In the genomic region with DNA sequence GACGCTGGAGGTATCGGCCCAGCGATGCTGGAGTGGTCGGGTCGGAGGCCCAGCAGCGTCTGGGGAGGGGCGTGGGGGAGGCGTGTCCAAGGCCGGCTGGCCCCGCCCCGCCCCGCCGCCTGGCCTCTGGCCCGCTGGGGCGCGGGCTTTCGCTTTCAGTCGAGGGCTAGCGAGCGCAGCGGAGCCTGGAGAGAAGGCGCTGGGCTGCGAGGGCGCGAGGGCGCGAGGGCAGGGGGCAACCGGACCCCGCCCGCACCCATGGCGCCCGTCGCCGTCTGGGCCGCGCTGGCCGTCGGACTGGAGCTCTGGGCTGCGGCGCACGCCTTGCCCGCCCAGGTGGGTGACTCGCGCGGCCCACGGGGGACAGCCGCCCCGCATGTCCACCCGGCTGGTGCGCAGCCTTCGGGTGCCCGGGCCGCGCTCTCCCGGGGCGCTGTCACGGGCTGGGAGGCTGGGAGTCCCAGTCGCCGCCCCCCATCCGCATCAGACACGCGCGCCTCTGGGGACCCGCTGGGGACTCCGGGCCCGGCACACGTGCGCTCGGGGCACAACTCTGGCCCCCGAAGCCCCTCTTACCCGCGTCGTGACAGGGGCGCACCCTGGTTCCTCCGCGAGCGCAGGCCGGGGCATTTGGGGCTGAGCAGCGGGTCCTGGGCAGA, we compare ENCODE assay signal across 8 cellular contexts. TPM values are rescaled to one million over a fixed set of nuclear protein-coding genes. Genes with fewer than 3 reads are reported as not detected.
A peak's percentile ranks its signal among the peaks of the same experiment; 100 is the strongest.
DNase-seq lines count a peak whose midpoint lies in the region; TF ChIP-seq lines count a peak whose summit lies in the region.

A gene (plus strand): TSS at position 158 of the 659 bp plus-strand sequence. CDS start 101 bp downstream, at position 259.

- no peak for TF ChIP-seq RAD21 in Ishikawa (IDR thresholded peaks at IDR 0.05; ENCODE audit: low read depth)

- H3K4me1 Mint-ChIP-seq in activated CD4-positive, alpha-beta T cell treated with anti-CD3 and anti-CD28 coated beads, Interleukin-2, amount 10 ng/mL, durations not matched to agents 7 days and 5 days: peaks cover 79% of the 10 kb centered on the region

- H3K9me3 Mint-ChIP-seq in activated CD4-positive, alpha-beta T cell treated with anti-CD3 and anti-CD28 coated beads, Interleukin-2, amount 10 ng/mL, durations not matched to agents 7 days and 5 days: no peaks in the 10 kb centered on the region

- POLR2A ChIA-PET in activated CD4-positive, alpha-beta T cell treated with anti-CD3 and anti-CD28 coated beads, Interleukin-2, amount 10 ng/mL, durations not matched to agents 7 days and 5 days (lab: Charles Lee): no interaction called here

- TF ChIP-seq EP300 in Ishikawa (IDR thresholded peaks at IDR 0.05; ENCODE audit: borderline replicate concordance): no peak

- DNase-seq in Ammon's horn (ENCODE audit: low spot score) (peak; percentile 51), GM19238 (ENCODE audit: insufficient read length, low spot score) (peak; percentile 88), dermis microvascular lymphatic vessel endothelial cell (ENCODE audit: low read depth in 2 of 2) (peak in 1 of 2 donors; percentile 68), lung microvascular endothelial cell (ENCODE audit: low read depth in 2 of 2) (peak; percentile 61 to 73), NCI-H2081 treated with DMSO at 0.1 percent for 48 hours (lab: John Stamatoyannopoulos, UW) (no peak)
- DNase-seq in activated CD4-positive, alpha-beta T cell treated with anti-CD3 and anti-CD28 coated beads, Interleukin-2, amount 10 ng/mL, durations not matched to agents 7 days and 5 days: peak; percentile 70
- peak; percentile 63 for DNase-seq in stimulated activated CD8-positive, alpha-beta memory T cell treated with anti-CD3 and anti-CD28 coated beads, Interleukin-4, amount 100 ng/mL, for 24 hours (ENCODE audit: low read depth)

- CTCF ChIA-PET in activated CD4-positive, alpha-beta T cell treated with anti-CD3 and anti-CD28 coated beads, Interleukin-2, amount 10 ng/mL, durations not matched to agents 7 days and 5 days (lab: Charles Lee): interaction anchor here (0.6 to 3.0 kb wide), 5 partner anchors 10 to 144 kb away, joined by 3 to 15 read pairs (median 5); no protein-coding TSS in a partner anchor

- H3K27me3 Mint-ChIP-seq in activated CD4-positive, alpha-beta T cell treated with anti-CD3 and anti-CD28 coated beads, Interleukin-2, amount 10 ng/mL, durations not matched to agents 7 days and 5 days: no peaks in the 10 kb centered on the region

- peaks cover 37% of the 10 kb centered on the region for H3K36me3 Mint-ChIP-seq in activated CD4-positive, alpha-beta T cell treated with anti-CD3 and anti-CD28 coated beads, Interleukin-2, amount 10 ng/mL, durations not matched to agents 7 days and 5 days (ENCODE audit: low read depth)

- H3K4me3 Mint-ChIP-seq in activated CD4-positive, alpha-beta T cell treated with anti-CD3 and anti-CD28 coated beads, Interleukin-2, amount 10 ng/mL, durations not matched to agents 7 days and 5 days: peak within 1 kb of the TSS; percentile 99

- H3K27ac Mint-ChIP-seq in activated CD4-positive, alpha-beta T cell treated with anti-CD3 and anti-CD28 coated beads, Interleukin-2, amount 10 ng/mL, durations not matched to agents 7 days and 5 days: peak within 1 kb of the TSS; percentile 95

TF ChIP-seq in Ishikawa, 13 proteins besides CTCF, POLR2A, EP300 and RAD21:
- TF ChIP-seq, protein P1, sequence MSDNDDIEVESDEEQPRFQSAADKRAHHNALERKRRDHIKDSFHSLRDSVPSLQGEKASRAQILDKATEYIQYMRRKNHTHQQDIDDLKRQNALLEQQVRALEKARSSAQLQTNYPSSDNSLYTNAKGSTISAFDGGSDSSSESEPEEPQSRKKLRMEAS (IDR thresholded peaks at IDR 0.05): peak; percentile 76
- TF ChIP-seq TCF12 (IDR thresholded peaks at IDR 0.05; ENCODE audit: low read depth): no peak

RNA-seq across cellular contexts. Expression of the gene that starts here (rescaled TPM):
- total RNA-seq in activated CD4-positive, alpha-beta T cell treated with anti-CD3 and anti-CD28 coated beads, Interleukin-2, amount 10 ng/mL, durations not matched to agents 7 days and 5 days: 100 to 1,000 TPM; 167 to 190 TPM
- total RNA-seq in dermis microvascular lymphatic vessel endothelial cell (12.4 and 14.8 TPM in 2 replicates), lung microvascular endothelial cell (3.8 and 8.7 TPM in 2 replicates)

Comparison
In these comparisons a context has a peak if more than half of its experiments do, and no peak if none do; other contexts are left out.
1. RNA of the gene that starts here (total RNA-seq): 167 to 190 TPM in activated CD4-positive, alpha-beta T cell treated with anti-CD3 and anti-CD28 coated beads, Interleukin-2, amount 10 ng/mL, durations not matched to agents 7 days and 5 days; 12.4 to 14.8 TPM in dermis microvascular lymphatic vessel endothelial cell and 3.8 to 8.7 TPM in lung microvascular endothelial cell; every median in the first group is over 10 times any median in the second.